ENCODE assay signal across 18 cellular contexts in the genomic region with DNA sequence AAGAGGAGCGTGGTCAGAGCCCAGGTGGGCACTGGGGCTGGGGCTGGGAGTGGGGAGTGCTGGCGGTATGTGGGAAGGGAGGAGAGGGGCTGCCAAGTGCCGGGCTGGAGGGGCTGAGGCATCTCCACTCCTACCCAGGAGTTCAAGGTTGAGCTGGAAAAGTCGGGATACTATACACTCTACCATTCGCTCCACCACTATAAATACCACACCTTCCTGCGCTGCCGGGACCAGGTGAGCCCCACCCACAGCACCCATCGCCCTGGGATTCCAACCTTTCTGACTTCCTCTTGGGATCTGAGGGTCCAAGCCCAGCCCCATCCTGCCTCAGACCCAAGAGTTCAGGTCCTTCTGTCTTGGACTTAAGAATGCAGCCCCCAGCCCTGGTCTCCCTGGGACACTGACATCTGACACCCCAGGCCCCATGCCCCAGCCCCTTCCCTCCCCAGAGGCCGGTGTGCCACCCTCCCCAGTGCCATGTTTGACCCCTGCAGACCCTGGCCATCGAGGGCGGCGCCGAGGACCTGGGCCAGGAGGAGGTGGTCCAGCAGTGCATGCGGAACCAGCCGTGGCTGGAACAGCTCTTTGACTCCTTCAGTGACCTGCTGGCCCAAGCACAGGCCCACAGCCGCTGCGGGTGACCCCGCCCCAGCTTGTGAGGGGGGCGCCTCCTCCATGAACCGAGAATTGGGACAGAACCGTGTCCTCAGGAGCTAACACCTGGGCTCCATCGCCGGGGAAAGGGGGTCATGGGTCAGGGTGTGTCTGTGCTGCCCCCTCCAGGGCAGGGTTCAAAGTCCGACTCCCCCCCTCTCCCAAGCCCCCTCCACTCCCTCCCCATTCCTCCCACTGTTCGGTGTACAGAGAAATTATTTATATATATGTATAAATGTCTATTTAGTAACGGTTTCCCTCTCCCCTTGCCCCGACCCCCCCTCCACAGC. TPM values are rescaled to one million over a fixed set of nuclear protein-coding genes. Genes with fewer than 3 reads are reported as not detected.
DNase-seq lines count a peak whose midpoint lies in the region; ATAC-seq and TF ChIP-seq lines count a peak whose summit lies in the region.
"Had no signal": no experiment of that assay in that cellular context is flagged by ENCODE, and none has a peak within 500 bp of the region (broad histone marks: within the 10 kb centered on the region; RNA-seq: fewer than 3 reads in every experiment).

No MANE protein-coding gene starts in this region.

- H3K4me1 ChIP-seq in right cardiac atrium (ENCODE audit: control insufficient read depth, insufficient read depth, low read length) (no peaks in the 10 kb centered on the region), left ventricle myocardium inferior (peaks cover 9% of the 10 kb centered on the region), aorta (ENCODE audit: control insufficient read depth in 1 of 2, insufficient read depth in 2 of 2, low read length in 2 of 2) (no peaks in the 10 kb centered on the region)
- H3K4me1 ChIP-seq: SJSA1 had no signal

- ATAC-seq in right cardiac atrium (peak; percentile 18 to 34), WTC11 (peak; percentile 50; the same call in 1 of the 2 replicates), aorta (ENCODE audit: low FRiP score) (peak; percentile 13)

- H3K36me3 ChIP-seq in left ventricle myocardium inferior (peaks cover 43% of the 10 kb centered on the region), aorta (ENCODE audit: control insufficient read depth in 1 of 2, insufficient read depth in 2 of 2, low read length in 1 of 2) (peaks cover 0 to 6% of the 10 kb centered on the region in 2 donors)

- H3K9me3 ChIP-seq in right cardiac atrium (ENCODE audit: control insufficient read depth, low read length) (no peaks in the 10 kb centered on the region), left ventricle myocardium inferior (replicated peaks) (no peaks in the 10 kb centered on the region), aorta (ENCODE audit: control insufficient read depth, low read length) (no peaks in the 10 kb centered on the region)
- H3K9me3 ChIP-seq: MG63, SJSA1 had no signal

- no peak overlapping the region for H3K27ac ChIP-seq in right cardiac atrium (ENCODE audit: low read length)
- H3K27ac ChIP-seq in left ventricle myocardium inferior (replicated peaks): no peak overlapping the region
- no peak overlapping the region for H3K27ac ChIP-seq in aorta (ENCODE audit: low read depth in 1 of 2, low read length in 2 of 2)
- H3K27ac ChIP-seq: GM23248, KMS-11, SJSA1 had no signal

- no peaks in the 10 kb centered on the region for H3K27me3 Mint-ChIP-seq in WTC11 (ENCODE audit: low read depth)
- H3K27me3 Mint-ChIP-seq in nephron progenitor cell (ENCODE audit: low read depth, poor library complexity): peaks cover 2% of the 10 kb centered on the region
- H3K27me3 Mint-ChIP-seq: CD4-positive, CD25-positive, alpha-beta regulatory T cell had no signal

- TF ChIP-seq CTCF in left ventricle myocardium inferior (IDR thresholded peaks at IDR 0.05; ENCODE audit: borderline replicate concordance) (no peak), WTC11 (IDR thresholded peaks at IDR 0.05) (no peak), nephron progenitor cell (IDR thresholded peaks at IDR 0.05) (no peak)

- H3K4me3 Mint-ChIP-seq in WTC11: no peak overlapping the region
- no peak overlapping the region for H3K4me3 Mint-ChIP-seq in nephron progenitor cell
- H3K4me3 Mint-ChIP-seq: CD4-positive, CD25-positive, alpha-beta regulatory T cell had no signal

- H3K4me3 ChIP-seq in right cardiac atrium (ENCODE audit: low read length): no peak overlapping the region
- H3K4me3 ChIP-seq in left ventricle myocardium inferior: no peak overlapping the region
- H3K4me3 ChIP-seq in aorta (ENCODE audit: low read length in 2 of 2): no peak overlapping the region
- H3K4me3 ChIP-seq: GM23248, MG63, SJSA1 had no signal

- intact Hi-C loops in right cardiac atrium (cut with DNase I): no loop called here
- intact Hi-C loops in left ventricle myocardium inferior (cut with micrococcal nuclease): no loop called here
- intact Hi-C loops in aorta (cut with DNase I): no loop called here

- DNase-seq in right cardiac atrium: peak in 1 of 3 donors; percentile 29
- DNase-seq in left ventricle myocardium inferior: no peak
- DNase-seq in WTC11 (ENCODE audit: low spot score): no peak
- no peak for DNase-seq in nephron progenitor cell
- no peak for DNase-seq in aorta
- DNase-seq in CD1c-positive myeloid dendritic cell (ENCODE audit: extremely low spot score): no peak
- no peak for DNase-seq in superior temporal gyrus (ENCODE audit: extremely low spot score)
- DNase-seq in DMS153 treated with DMSO at 0.1 percent for 48 hours (lab: John Stamatoyannopoulos, UW; ENCODE audit: unreplicated experiment): no peak
- DNase-seq: DMS79 treated with DMSO at 0.1 percent for 48 hours, GM23248, MG63, NCI-H1105, NCI-H1694 treated with DMSO at 0.1 percent for 48 hours, NCI-H2171, NCI-H774 had no signal

- no peaks in the 10 kb centered on the region for H3K27me3 ChIP-seq in right cardiac atrium (ENCODE audit: control insufficient read depth, insufficient read depth)
- H3K27me3 ChIP-seq in left ventricle myocardium inferior (ENCODE audit: low read depth): no peaks in the 10 kb centered on the region
- H3K27me3 ChIP-seq in aorta (ENCODE audit: control insufficient read depth in 1 of 2, insufficient read depth in 2 of 2, low read length in 1 of 2): no peaks in the 10 kb centered on the region
- H3K27me3 ChIP-seq: MG63, SJSA1 had no signal

- H3K36me3 Mint-ChIP-seq in WTC11 (peaks cover 33% of the 10 kb centered on the region), nephron progenitor cell (ENCODE audit: low read depth) (peaks cover 52% of the 10 kb centered on the region)

- CTCF ChIA-PET in WTC11 (lab: Charles Lee): interaction anchor here (0.7 to 1.3 kb wide), 3 partner anchors 15 to 113 kb away, joined by 3 to 4 read pairs (median 3); partner anchors contain the start of gene RRAS

- POLR2A ChIA-PET in WTC11 (lab: Charles Lee): interaction anchor here (0.5 to 1.1 kb wide), 2 partner anchors 15 to 65 kb away, joined by 3 to 5 read pairs; partner anchors contain the start of gene RRAS

- WGBS in right cardiac atrium: 86% methylated on average over 27 of the region's 27 CpGs
- 83 to 86% methylated on average over 27 of the region's 27 CpGs for WGBS in aorta, 2 donors

- H3K4me1 Mint-ChIP-seq in WTC11: no peaks in the 10 kb centered on the region
- H3K4me1 Mint-ChIP-seq in nephron progenitor cell: peaks cover 7% of the 10 kb centered on the region

- H3K9me3 Mint-ChIP-seq in WTC11 (no peaks in the 10 kb centered on the region), nephron progenitor cell (no peaks in the 10 kb centered on the region)

- H3K27ac Mint-ChIP-seq in WTC11 (no peak overlapping the region), nephron progenitor cell (peak overlapping the region; percentile 95)
- H3K27ac Mint-ChIP-seq: CD4-positive, CD25-positive, alpha-beta regulatory T cell had no signal

TF ChIP-seq in WTC11, 78 proteins besides CTCF, POLR2A, EP300 and RAD21 (continues in another document):
- TF ChIP-seq, protein P1, sequence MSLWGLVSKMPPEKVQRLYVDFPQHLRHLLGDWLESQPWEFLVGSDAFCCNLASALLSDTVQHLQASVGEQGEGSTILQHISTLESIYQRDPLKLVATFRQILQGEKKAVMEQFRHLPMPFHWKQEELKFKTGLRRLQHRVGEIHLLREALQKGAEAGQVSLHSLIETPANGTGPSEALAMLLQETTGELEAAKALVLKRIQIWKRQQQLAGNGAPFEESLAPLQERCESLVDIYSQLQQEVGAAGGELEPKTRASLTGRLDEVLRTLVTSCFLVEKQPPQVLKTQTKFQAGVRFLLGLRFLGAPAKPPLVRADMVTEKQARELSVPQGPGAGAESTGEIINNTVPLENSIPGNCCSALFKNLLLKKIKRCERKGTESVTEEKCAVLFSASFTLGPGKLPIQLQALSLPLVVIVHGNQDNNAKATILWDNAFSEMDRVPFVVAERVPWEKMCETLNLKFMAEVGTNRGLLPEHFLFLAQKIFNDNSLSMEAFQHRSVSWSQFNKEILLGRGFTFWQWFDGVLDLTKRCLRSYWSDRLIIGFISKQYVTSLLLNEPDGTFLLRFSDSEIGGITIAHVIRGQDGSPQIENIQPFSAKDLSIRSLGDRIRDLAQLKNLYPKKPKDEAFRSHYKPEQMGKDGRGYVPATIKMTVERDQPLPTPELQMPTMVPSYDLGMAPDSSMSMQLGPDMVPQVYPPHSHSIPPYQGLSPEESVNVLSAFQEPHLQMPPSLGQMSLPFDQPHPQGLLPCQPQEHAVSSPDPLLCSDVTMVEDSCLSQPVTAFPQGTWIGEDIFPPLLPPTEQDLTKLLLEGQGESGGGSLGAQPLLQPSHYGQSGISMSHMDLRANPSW (CRISPR knock-in tag; conservative IDR thresholded peaks at IDR 0.05; ENCODE audit: low read depth): no peak
- TF ChIP-seq ZNF396 (CRISPR knock-in tag; IDR thresholded peaks at IDR 0.05; ENCODE audit: borderline replicate concordance): no peak
- no peak for TF ChIP-seq ATF1 (CRISPR knock-in tag; IDR thresholded peaks at IDR 0.05)
- no peak for TF ChIP-seq CREB1 (CRISPR knock-in tag; IDR thresholded peaks at IDR 0.05)
- TF ChIP-seq OVOL2 (CRISPR knock-in tag; IDR thresholded peaks at IDR 0.05; ENCODE audit: borderline replicate concordance): no peak

RNA-seq across cellular contexts. Expression of gene RRAS, which starts 14.7 kb away (rescaled TPM):
- total RNA-seq in right cardiac atrium (100 to 1,000 TPM in 1 of 4 donors, 10 to 100 TPM in 3; 76.7 to 106 (median 85.3) TPM), left ventricle myocardium inferior (116 TPM), WTC11 (2021) (11.4 to 17.9 TPM (median 15.7 TPM) in 3 replicates), aorta (100 to 1,000 TPM; 139 to 167 TPM)
- polyA plus RNA-seq in right cardiac atrium (153 TPM), aorta (100 to 1,000 TPM; 320 to 407 TPM)

RNA-seq across cellular contexts. Expression of gene SCAF1, which starts 16.8 kb away (rescaled TPM):
- total RNA-seq in right cardiac atrium (10 to 100 TPM; 41.8 to 52.7 (median 42.3) TPM), left ventricle myocardium inferior (38.8 TPM), WTC11 (2021) (103 to 109 TPM (median 105 TPM) in 3 replicates), aorta (10 to 100 TPM; 53.0 to 54.5 TPM)
- polyA plus RNA-seq in right cardiac atrium (23.3 TPM), aorta (10 to 100 TPM; 10.1 to 19.0 TPM)

RNA-seq across cellular contexts. Expression of gene PRR12, which starts 34.3 kb away (rescaled TPM):
- total RNA-seq in right cardiac atrium (10 to 100 TPM; 13.1 to 19.9 (median 17.0) TPM), left ventricle myocardium inferior (15.5 TPM), WTC11 (2021) (78.6 to 86.1 TPM (median 83.3 TPM) in 3 replicates), aorta (10 to 100 TPM; 20.2 to 31.3 TPM)
- polyA plus RNA-seq in right cardiac atrium (9.8 TPM), aorta (10 to 100 TPM in 1 of 2 donors, 1 to 10 TPM in 1; 2.6 to 10.1 TPM)

RNA-seq across cellular contexts. Expression of gene IRF3, which starts 40.4 kb away (rescaled TPM):
- total RNA-seq in right cardiac atrium: 10 to 100 TPM; 34.1 to 58.0 (median 40.7) TPM
- polyA plus RNA-seq in right cardiac atrium: 39.6 TPM
- total RNA-seq in left ventricle myocardium inferior: 34.5 TPM
- total RNA-seq in WTC11 (2021): 149 to 165 TPM (median 154 TPM) in 3 replicates
- 10 to 100 TPM; 53.7 to 82.7 TPM for total RNA-seq in aorta
- polyA plus RNA-seq in aorta: 100 to 1,000 TPM in 1 of 2 donors, 10 to 100 TPM in 1; 37.8 to 278 TPM

RNA-seq across cellular contexts. Expression of gene BCL2L12, which starts 40.5 kb away (rescaled TPM):
- total RNA-seq in right cardiac atrium (10 to 100 TPM in 3 of 4 donors, 1 to 10 TPM in 1; 8.6 to 14.0 (median 12.4) TPM), left ventricle myocardium inferior (11.4 TPM), WTC11 (2021) (139 to 146 TPM (median 140 TPM) in 3 replicates), aorta (10 to 100 TPM in 1 of 2 donors, 1 to 10 TPM in 1; 9.9 to 14.0 TPM)
- polyA plus RNA-seq in right cardiac atrium (15.1 TPM), aorta (10 to 100 TPM in 1 of 2 donors, 1 to 10 TPM in 1; 5.8 to 16.4 TPM)
